ENCODE assay signal across 21 cellular contexts in the genomic region with DNA sequence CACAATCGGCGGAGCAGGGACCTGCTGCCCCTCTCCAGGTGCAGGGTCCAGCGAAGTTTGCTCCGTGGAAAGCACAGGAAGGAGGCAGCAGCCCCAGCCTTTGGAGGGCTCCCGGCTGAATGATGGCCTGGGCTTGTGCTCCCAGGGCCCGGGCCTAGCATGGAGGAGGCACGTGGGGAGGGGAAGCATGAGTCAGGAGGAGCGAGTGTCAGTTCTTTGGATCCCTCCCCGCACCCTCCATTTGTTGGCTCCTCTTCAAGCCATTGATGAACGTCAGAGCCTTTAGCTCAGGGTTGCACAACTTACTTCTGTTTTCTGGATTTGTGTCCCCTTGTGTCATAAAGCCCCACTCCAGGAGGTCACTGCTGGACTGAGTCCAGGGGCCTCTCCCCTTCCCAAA. TPM values are rescaled to one million over a fixed set of nuclear protein-coding genes. Genes with fewer than 3 reads are reported as not detected.
A peak's percentile ranks its signal among the peaks of the same experiment; 100 is the strongest.
DNase-seq lines count a peak whose midpoint lies in the region; ATAC-seq, FAIRE-seq and TF ChIP-seq lines count a peak whose summit lies in the region.
"Had no signal": no experiment of that assay in that cellular context is flagged by ENCODE, and none has a peak within 500 bp of the region (broad histone marks: within the 10 kb centered on the region; RNA-seq: fewer than 3 reads in every experiment).

No MANE protein-coding gene starts in this region.

- no peak for ATAC-seq in sciatic nerve

- no peaks in the 10 kb centered on the region for H3K27me3 Mint-ChIP-seq in glutamatergic neuron (ENCODE audit: unreplicated experiment)
- H3K27me3 Mint-ChIP-seq: activated CD4-positive, alpha-beta T cell treated with anti-CD3 and anti-CD28 coated beads, Interleukin-2, amount 10 ng/mL, durations not matched to agents 24 days and 14 days; activated naive CD4-positive, alpha-beta T cell treated with anti-CD3 and anti-CD28 coated beads, Interleukin-2, amount 50 U/mL, for 24 hours; memory B cell had no signal

- no peak for TF ChIP-seq POLR2A in GM12891 (IDR thresholded peaks at IDR 0.05; ENCODE audit: low read depth, low read length)

- no peak overlapping the region for H3K4me3 Mint-ChIP-seq in glutamatergic neuron (ENCODE audit: unreplicated experiment)
- H3K4me3 Mint-ChIP-seq: activated CD4-positive, alpha-beta T cell treated with anti-CD3 and anti-CD28 coated beads, Interleukin-2, amount 10 ng/mL, durations not matched to agents 24 days and 14 days; activated naive CD4-positive, alpha-beta T cell treated with anti-CD3 and anti-CD28 coated beads, Interleukin-2, amount 50 U/mL, for 24 hours; memory B cell had no signal

- TF ChIP-seq CTCF in glutamatergic neuron (IDR thresholded peaks at IDR 0.05; ENCODE audit: partially characterized antibody, unreplicated experiment), result no peak

- H3K4me1 Mint-ChIP-seq in glutamatergic neuron (ENCODE audit: low read depth, unreplicated experiment), result peaks cover 11% of the 10 kb centered on the region
- H3K4me1 Mint-ChIP-seq: activated CD4-positive, alpha-beta T cell treated with anti-CD3 and anti-CD28 coated beads, Interleukin-2, amount 10 ng/mL, durations not matched to agents 24 days and 14 days; activated naive CD4-positive, alpha-beta T cell treated with anti-CD3 and anti-CD28 coated beads, Interleukin-2, amount 50 U/mL, for 24 hours had no signal

- peak overlapping the region; percentile 48 for H3K27ac Mint-ChIP-seq in glutamatergic neuron (ENCODE audit: unreplicated experiment)
- H3K27ac Mint-ChIP-seq: activated CD4-positive, alpha-beta T cell treated with anti-CD3 and anti-CD28 coated beads, Interleukin-2, amount 10 ng/mL, durations not matched to agents 24 days and 14 days; activated naive CD4-positive, alpha-beta T cell treated with anti-CD3 and anti-CD28 coated beads, Interleukin-2, amount 50 U/mL, for 24 hours; memory B cell had no signal

- H3K9me3 Mint-ChIP-seq in glutamatergic neuron (ENCODE audit: unreplicated experiment), result no peaks in the 10 kb centered on the region
- H3K9me3 Mint-ChIP-seq: activated CD4-positive, alpha-beta T cell treated with anti-CD3 and anti-CD28 coated beads, Interleukin-2, amount 10 ng/mL, durations not matched to agents 24 days and 14 days; activated naive CD4-positive, alpha-beta T cell treated with anti-CD3 and anti-CD28 coated beads, Interleukin-2, amount 50 U/mL, for 24 hours; memory B cell had no signal

- no peaks in the 10 kb centered on the region for H3K36me3 Mint-ChIP-seq in glutamatergic neuron (ENCODE audit: unreplicated experiment)
- H3K36me3 Mint-ChIP-seq: memory B cell had no signal

- no peak for FAIRE-seq in GM12891 (lab: Jason Lieb, UNC)
- FAIRE-seq: G401.6 had no signal

- intact Hi-C loops in sciatic nerve (cut with DNase I), result no loop called here

- DNase-seq in HT1080 (ENCODE audit: low read depth), result peak; percentile 19
- DNase-seq in SKM-1 treated with dmso at 0.1 percent for 144 hours (lab: John Stamatoyannopoulos, UW; ENCODE audit: unreplicated experiment), result peak; percentile 31
- DNase-seq in glutamatergic neuron, result no peak
- peak; percentile 79 for DNase-seq in sciatic nerve (ENCODE audit: low spot score)
- no peak for DNase-seq in activated effector memory CD4-positive, alpha-beta T cell treated with Interleukin-2 at 50 U/mL for 16 hours
- DNase-seq in DMS153 treated with DMSO at 0.1 percent for 48 hours (lab: John Stamatoyannopoulos, UW; ENCODE audit: unreplicated experiment), result no peak
- no peak for DNase-seq in GM12891 (ENCODE audit: insufficient read length, low spot score)
- no peak for DNase-seq in activated gamma-delta T cell treated with Interleukin-2 at 50 U/mL for 16 hours
- DNase-seq: activated CD4-positive, alpha-beta T cell treated with anti-CD3 and anti-CD28 coated beads, Interleukin-2, amount 10 ng/mL, durations not matched to agents 24 days and 14 days; activated T-cell treated with anti-CD3 and anti-CD28 coated beads for 4 hours; Caco-2; effector CD8-positive, alpha-beta T cell; foreskin fibroblast; NCI-H1048; stimulated activated naive CD4-positive, alpha-beta T cell; T-helper 9 cell had no signal

TF ChIP-seq in GM12891, 5 proteins besides CTCF, POLR2A, EP300 and RAD21:
- no peak for TF ChIP-seq TAF1 (IDR thresholded peaks at IDR 0.05; ENCODE audit: low read depth, low read length)
- TF ChIP-seq SPI1 (IDR thresholded peaks at IDR 0.05; ENCODE audit: low read depth, low read length), result no peak
- TF ChIP-seq POLR2AphosphoS5 (IDR thresholded peaks at IDR 0.05; ENCODE audit: low read depth, low read length), result no peak
- no peak for TF ChIP-seq PAX5 (IDR thresholded peaks at IDR 0.05; ENCODE audit: insufficient read depth, low read length, severe bottlenecking)
- TF ChIP-seq POU2F2 (IDR thresholded peaks at IDR 0.05; ENCODE audit: low read depth, low read length), result no peak

RNA-seq across cellular contexts. Expression of a gene that starts 25.8 kb away (rescaled TPM):
- total RNA-seq in HT1080 (2014; rRNA removed; shearing (Covaris generic)), result 0.40 and 1.3 TPM in 2 replicates
- polyA plus RNA-seq in HT1080 (2015; cell fraction: cytosol; rRNA removed), result 0.60 and 1.2 TPM in 2 replicates
- polyA plus RNA-seq in HT1080 (2015; cell fraction: nucleus; rRNA removed), result 2.9 and 7.7 TPM in 2 replicates
- total RNA-seq in glutamatergic neuron (ENCODE audit: unreplicated experiment), result 121 TPM
- 46.7 TPM for total RNA-seq in sciatic nerve
- polyA plus RNA-seq in GM12891 (2012; ENCODE audit: low read depth, missing spikeins), result 2.6 TPM

RNA-seq across cellular contexts. Expression of a gene that starts 34.9 kb away (rescaled TPM):
- not detected in 2 replicates for total RNA-seq in HT1080 (2014; rRNA removed; shearing (Covaris generic))
- polyA plus RNA-seq in HT1080 (2015; cell fraction: cytosol; rRNA removed), result not detected in 2 replicates
- polyA plus RNA-seq in HT1080 (2015; cell fraction: nucleus; rRNA removed), result not detected in 2 replicates
- not detected for total RNA-seq in glutamatergic neuron (ENCODE audit: unreplicated experiment)
- total RNA-seq in sciatic nerve, result not detected
- polyA plus RNA-seq in GM12891 (2012; ENCODE audit: low read depth, missing spikeins), result 0.33 TPM
- total RNA-seq: breast epithelium, Caco-2, vagina had no signal

RNA-seq across cellular contexts. Expression of a gene that starts 35.7 kb away (rescaled TPM):
- 2,345 and 2,950 TPM in 2 replicates for total RNA-seq in HT1080 (2014; rRNA removed; shearing (Covaris generic))
- 572 and 761 TPM in 2 replicates for polyA plus RNA-seq in HT1080 (2015; cell fraction: cytosol; rRNA removed)
- 209 and 215 TPM in 2 replicates for polyA plus RNA-seq in HT1080 (2015; cell fraction: nucleus; rRNA removed)
- 600 TPM for total RNA-seq in glutamatergic neuron (ENCODE audit: unreplicated experiment)
- total RNA-seq in sciatic nerve, result 796 TPM
- polyA plus RNA-seq in GM12891 (2012; ENCODE audit: low read depth, missing spikeins), result 5,694 TPM

Comparison
In these comparisons a context has a peak if more than half of its experiments do, and no peak if none do; other contexts are left out.
1. DNase-seq: peak in HT1080 (single experiment), SKM-1 treated with dmso at 0.1 percent for 144 hours (single experiment) and sciatic nerve (single experiment); none in glutamatergic neuron (single experiment), activated effector memory CD4-positive, alpha-beta T cell treated with Interleukin-2 at 50 U/mL for 16 hours (single experiment), DMS153 treated with DMSO at 0.1 percent for 48 hours (single experiment), GM12891 (single experiment) and activated gamma-delta T cell treated with Interleukin-2 at 50 U/mL for 16 hours (single experiment).
2. RNA of a gene that starts 25.8 kb away (total RNA-seq): 121 TPM in glutamatergic neuron (single experiment) and 46.7 TPM in sciatic nerve (single experiment); 0.40 to 1.3 TPM in HT1080; every median in the first group is over 10 times any median in the second.